ENCODE assay signal across 9 cellular contexts in the genomic region with DNA sequence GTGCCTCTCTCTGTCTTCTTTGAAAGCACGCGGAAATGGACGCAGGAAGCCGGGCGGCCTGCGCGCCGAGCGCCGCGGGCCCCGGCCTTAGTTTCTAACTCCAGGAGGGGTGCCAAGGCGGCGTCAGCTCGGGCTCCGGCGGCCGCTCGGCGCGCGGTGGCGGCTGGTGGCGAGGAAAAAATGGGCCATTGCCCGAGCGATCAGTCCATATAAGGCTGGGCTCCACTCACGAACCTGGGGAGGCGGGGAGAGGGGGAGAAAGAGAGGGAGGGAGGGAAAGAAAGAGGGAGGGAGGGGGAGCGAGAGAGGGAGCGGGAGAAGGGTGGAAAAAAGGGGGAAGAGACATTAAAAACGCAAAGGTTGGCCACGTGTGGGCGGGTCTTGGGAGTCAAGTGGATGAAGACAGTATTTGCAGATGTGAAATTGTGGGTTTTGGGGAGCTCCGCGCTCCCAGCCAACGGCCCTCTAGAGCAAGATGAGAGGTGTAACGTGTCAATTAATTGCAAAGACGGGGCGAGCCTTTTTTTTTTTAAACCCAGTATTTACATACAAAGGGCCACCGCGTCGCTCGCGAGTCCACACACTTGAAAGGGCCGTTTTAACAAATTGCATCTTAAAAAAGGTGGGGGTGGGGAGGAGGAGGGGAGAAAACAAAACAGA. TPM values are rescaled to one million over a fixed set of nuclear protein-coding genes. Genes with fewer than 3 reads are reported as not detected.
DNase-seq lines count a peak whose midpoint lies in the region; ATAC-seq and TF ChIP-seq lines count a peak whose summit lies in the region.
"Had no signal": no experiment of that assay in that cellular context is flagged by ENCODE, and none has a peak within 500 bp of the region (broad histone marks: within the 10 kb centered on the region; RNA-seq: fewer than 3 reads in every experiment).

TSS of gene NKX2-2 (minus strand) at position 184 of the 660 bp plus-strand sequence. CDS start 395 bp downstream, outside the sequence.

- H3K4me3 Mint-ChIP-seq in activated T-cell treated with anti-CD3 and anti-CD28 coated beads, Interleukin-2, amount 50 U/mL, for 72 hours = peak within 1 kb of the TSS; percentile 77 to 79
- H3K4me3 Mint-ChIP-seq in activated CD4-positive, alpha-beta memory T cell treated with anti-CD3 and anti-CD28 coated beads, Interleukin-2, amount 10 ng/mL, durations not matched to agents 7 days and 5 days = peak within 1 kb of the TSS; percentile 30

- peaks cover 0 to 2% of the 10 kb centered on the region in 2 donors for H3K36me3 Mint-ChIP-seq in activated T-cell treated with anti-CD3 and anti-CD28 coated beads, Interleukin-2, amount 50 U/mL, for 72 hours (ENCODE audit: insufficient read depth in 2 of 2)
- H3K36me3 Mint-ChIP-seq in activated CD4-positive, alpha-beta memory T cell treated with anti-CD3 and anti-CD28 coated beads, Interleukin-2, amount 10 ng/mL, durations not matched to agents 7 days and 5 days (ENCODE audit: low read depth) = peaks cover 15% of the 10 kb centered on the region

- H3K9me3 ChIP-seq in thoracic aorta = no peaks in the 10 kb centered on the region

- H3K36me3 ChIP-seq in thoracic aorta = no peaks in the 10 kb centered on the region

- H3K27me3 ChIP-seq in layer of hippocampus (ENCODE audit: control insufficient read depth, insufficient read depth, low read length) (peaks cover 13% of the 10 kb centered on the region), thoracic aorta (replicated peaks; ENCODE audit: insufficient read depth) (peaks cover 5% of the 10 kb centered on the region)

- peak within 1 kb of the TSS; percentile 67 for H3K4me3 ChIP-seq in thoracic aorta

- no peaks in the 10 kb centered on the region for H3K9me3 Mint-ChIP-seq in activated T-cell treated with anti-CD3 and anti-CD28 coated beads, Interleukin-2, amount 50 U/mL, for 72 hours
- no peaks in the 10 kb centered on the region for H3K9me3 Mint-ChIP-seq in activated CD4-positive, alpha-beta memory T cell treated with anti-CD3 and anti-CD28 coated beads, Interleukin-2, amount 10 ng/mL, durations not matched to agents 7 days and 5 days

- peaks cover 69% of the 10 kb centered on the region for H3K27me3 Mint-ChIP-seq in activated T-cell treated with anti-CD3 and anti-CD28 coated beads, Interleukin-2, amount 50 U/mL, for 72 hours (ENCODE audit: low read depth)
- peaks cover 82% of the 10 kb centered on the region for H3K27me3 Mint-ChIP-seq in activated CD4-positive, alpha-beta memory T cell treated with anti-CD3 and anti-CD28 coated beads, Interleukin-2, amount 10 ng/mL, durations not matched to agents 7 days and 5 days

- CTCF ChIA-PET in activated CD4-positive, alpha-beta memory T cell treated with anti-CD3 and anti-CD28 coated beads, Interleukin-2, amount 10 ng/mL, durations not matched to agents 7 days and 5 days (lab: Charles Lee) = no interaction called here

- POLR2A ChIA-PET in activated CD4-positive, alpha-beta memory T cell treated with anti-CD3 and anti-CD28 coated beads, Interleukin-2, amount 10 ng/mL, durations not matched to agents 7 days and 5 days (lab: Charles Lee) = no interaction called here

- H3K27ac ChIP-seq in layer of hippocampus (ENCODE audit: low read depth, low read length) (peak within 1 kb of the TSS; percentile 81), thoracic aorta (no peak within 1 kb of the TSS)
- H3K27ac ChIP-seq: HL-60 had no signal

- H3K4me1 Mint-ChIP-seq in activated T-cell treated with anti-CD3 and anti-CD28 coated beads, Interleukin-2, amount 50 U/mL, for 72 hours (ENCODE audit: low read depth) = peaks cover 52% of the 10 kb centered on the region
- peaks cover 35% of the 10 kb centered on the region for H3K4me1 Mint-ChIP-seq in activated CD4-positive, alpha-beta memory T cell treated with anti-CD3 and anti-CD28 coated beads, Interleukin-2, amount 10 ng/mL, durations not matched to agents 7 days and 5 days

- TF ChIP-seq CTCF in thoracic aorta (IDR thresholded peaks at IDR 0.05) = no peak

- no peak within 1 kb of the TSS for H3K27ac Mint-ChIP-seq in activated T-cell treated with anti-CD3 and anti-CD28 coated beads, Interleukin-2, amount 50 U/mL, for 72 hours
- H3K27ac Mint-ChIP-seq in activated CD4-positive, alpha-beta memory T cell treated with anti-CD3 and anti-CD28 coated beads, Interleukin-2, amount 10 ng/mL, durations not matched to agents 7 days and 5 days = peak within 1 kb of the TSS; percentile 44

- peaks cover 28 to 62% of the 10 kb centered on the region in 2 donors for H3K4me1 ChIP-seq in thoracic aorta (ENCODE audit: control insufficient read depth in 1 of 2, low read depth in 2 of 2)

- no peak for DNase-seq in activated T-cell treated with anti-CD3 and anti-CD28 coated beads, Interleukin-2, amount 50 U/mL, for 72 hours
- no peak for DNase-seq in activated T-cell treated with anti-CD3 and anti-CD28 coated beads for 4 hours
- DNase-seq in activated CD4-positive, alpha-beta memory T cell treated with anti-CD3 and anti-CD28 coated beads, Interleukin-2, amount 10 ng/mL, durations not matched to agents 7 days and 5 days = no peak
- no peak for DNase-seq in thoracic aorta (ENCODE audit: low spot score)
- DNase-seq in NCI-H1092 treated with DMSO at 0.1 percent for 48 hours (lab: John Stamatoyannopoulos, UW) = no peak
- DNase-seq in NK-92 (lab: John Stamatoyannopoulos, UW; ENCODE audit: unreplicated experiment) = no peak

- no peak for ATAC-seq in activated T-cell treated with anti-CD3 and anti-CD28 coated beads, Interleukin-2, amount 50 U/mL, for 72 hours (replicated peaks in 1 of 2)
- ATAC-seq in thoracic aorta (ENCODE audit: insufficient number of reproducible peaks, low FRiP score, low read depth) (no peak), HG02970 (IDR thresholded peaks at IDR 0.05; ENCODE audit: low FRiP score, unreplicated experiment) (no peak)

RNA-seq across cellular contexts. Expression of gene NKX2-2, which starts in this region (rescaled TPM):
- total RNA-seq in activated T-cell treated with anti-CD3 and anti-CD28 coated beads, Interleukin-2, amount 50 U/mL, for 72 hours = not detected
- not detected for total RNA-seq in activated CD4-positive, alpha-beta memory T cell treated with anti-CD3 and anti-CD28 coated beads, Interleukin-2, amount 10 ng/mL, durations not matched to agents 7 days and 5 days
- total RNA-seq in thoracic aorta = under 1 TPM in 1 of 2 donors, not detected in 1; 0.35 TPM
